In the genomic region with DNA sequence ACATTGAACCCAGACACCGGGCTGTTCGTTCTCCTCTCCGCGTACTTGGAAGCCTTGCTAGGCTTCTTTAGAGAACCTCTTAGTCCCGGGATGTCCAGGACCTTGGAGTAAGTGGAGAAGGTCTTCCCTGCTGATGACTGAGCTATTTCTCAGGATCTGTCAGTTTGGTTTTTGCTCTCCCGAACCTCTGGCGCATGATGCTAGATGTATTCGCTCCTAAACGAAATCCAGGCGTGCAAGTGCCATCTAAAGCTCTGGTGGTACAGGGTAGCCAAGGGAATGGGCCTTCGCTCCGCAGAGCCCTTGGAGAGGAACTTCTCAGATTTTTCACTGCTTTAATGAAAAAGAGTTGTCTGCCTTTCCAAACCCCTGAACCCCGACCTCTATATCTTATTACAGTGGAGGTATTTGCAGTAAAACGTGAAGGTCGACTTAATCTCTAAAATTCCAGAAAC, we compare ENCODE assay signal across 8 cellular contexts. TPM values are rescaled to one million over a fixed set of nuclear protein-coding genes. Genes with fewer than 3 reads are reported as not detected.
DNase-seq lines count a peak whose midpoint lies in the region; ATAC-seq and TF ChIP-seq lines count a peak whose summit lies in the region.

No MANE protein-coding gene starts in this region.

- H3K27me3 ChIP-seq in ACC112 (ENCODE audit: insufficient read depth, low read length) (no peaks in the 10 kb centered on the region), HCT116 (ENCODE audit: insufficient read depth, low read length) (no peaks in the 10 kb centered on the region), iPS-18a (ENCODE audit: control insufficient read depth, insufficient read depth, low read length) (no peaks in the 10 kb centered on the region)

- BruUV-seq in HCT116 (replicated peaks; lab: Mats Ljungman, UMichigan) = no TSS peak

- H3K36me3 ChIP-seq in ACC112 (ENCODE audit: insufficient read depth, low read length) (no peaks in the 10 kb centered on the region), HCT116 (ENCODE audit: control insufficient read depth in 1 of 2, insufficient read depth in 2 of 2, low read length in 2 of 2) (peaks cover 4 to 7% of the 10 kb centered on the region in 2 experiments; a peak in 2 of 4 replicates), iPS-18a (ENCODE audit: control insufficient read depth, low read depth, low read length) (no peaks in the 10 kb centered on the region)

- POLR2A ChIA-PET in HCT116 (lab: Charles Lee) = interaction anchor here (0.7 to 1.7 kb wide), 20 partner anchors 10 to 397 kb away, joined by 3 to 18 read pairs (median 5); a partner anchor contains a TSS

- TF ChIP-seq RAD21 in HCT116 (IDR thresholded peaks at IDR 0.05; ENCODE audit: low read depth) = no peak

- H2AFZ ChIP-seq in ACC112 (ENCODE audit: low read length, unreplicated experiment) (peak overlapping the region; percentile 70), HCT116 (ENCODE audit: low read depth, low read length, poor library complexity, severe bottlenecking) (no peak overlapping the region)

- RAD21 ChIA-PET in HCT116 (lab: Charles Lee; ENCODE audit: low non-redundant PET in 1 of 2, low total read pairs in 2 of 2, uncharacterized antibody in 2 of 2, unreplicated experiment in 2 of 2) = interaction anchor here (0.5 to 1.1 kb wide), 3 partner anchors 89 to 382 kb away, joined by 3 read pairs; no protein-coding TSS in a partner anchor

- peak overlapping the region; percentile 99 for H3K4me3 Mint-ChIP-seq in activated naive CD8-positive, alpha-beta T cell treated with anti-CD3 and anti-CD28 coated beads, Interleukin-2, amount 50 U/mL, for 24 hours
- peak overlapping the region; percentile 94 to 99 for H3K4me3 Mint-ChIP-seq in stimulated activated naive CD8-positive, alpha-beta T cell treated with anti-CD3 and anti-CD28 coated beads, Interleukin-15, amount 100 ng/mL, for 72 hours

- peaks cover 43% of the 10 kb centered on the region for H4K20me1 ChIP-seq in HCT116 (ENCODE audit: insufficient read depth)

- intact Hi-C loops in HCT116 (cut with micrococcal nuclease) = no loop called here

- peak overlapping the region; percentile 83 for H3K4me2 ChIP-seq in HCT116 (ENCODE audit: low read length)

- H3K4me1 ChIP-seq in ACC112 (ENCODE audit: control insufficient read depth, insufficient read depth, low read length, unreplicated experiment) (peaks cover 20% of the 10 kb centered on the region), HCT116 (ENCODE audit: control insufficient read depth in 1 of 2, insufficient read depth in 2 of 2, low read length in 2 of 2) (peaks cover 19 to 40% of the 10 kb centered on the region in 2 experiments; a peak in 3 of 4 replicates), iPS-18a (ENCODE audit: control insufficient read depth, low read depth, low read length) (peaks cover 9% of the 10 kb centered on the region)

- H3K27ac ChIP-seq in ACC112 (ENCODE audit: low read depth, low read length) (peak overlapping the region; percentile 90), HCT116 (ENCODE audit: low read depth, low read length) (peak overlapping the region; percentile 87), iPS-18a (ENCODE audit: low read length) (peak overlapping the region; percentile 4)

- in situ Hi-C loops in GM13976 (cut with MboI; ENCODE audit: low sequenced_read_pairs, unreplicated experiment) = no loop called here

- H3K27ac Mint-ChIP-seq in activated naive CD8-positive, alpha-beta T cell treated with anti-CD3 and anti-CD28 coated beads, Interleukin-2, amount 50 U/mL, for 24 hours = peak overlapping the region; percentile 95
- peak overlapping the region; percentile 98 to 99 for H3K27ac Mint-ChIP-seq in stimulated activated naive CD8-positive, alpha-beta T cell treated with anti-CD3 and anti-CD28 coated beads, Interleukin-15, amount 100 ng/mL, for 72 hours

- H3K79me2 ChIP-seq in ACC112 (ENCODE audit: control insufficient read depth, insufficient read depth, low read length, unreplicated experiment) (peaks cover 95% of the 10 kb centered on the region), HCT116 (ENCODE audit: insufficient read depth, low read length) (peaks cover 99% of the 10 kb centered on the region)

- H3K9me3 ChIP-seq in HCT116 (ENCODE audit: control insufficient read depth in 1 of 2, insufficient read depth in 1 of 2, low read depth in 1 of 2, low read length in 2 of 2) (no peaks in the 10 kb centered on the region), iPS-18a (ENCODE audit: control insufficient read depth, low read depth, low read length) (no peaks in the 10 kb centered on the region)

- H3K36me3 Mint-ChIP-seq in activated naive CD8-positive, alpha-beta T cell treated with anti-CD3 and anti-CD28 coated beads, Interleukin-2, amount 50 U/mL, for 24 hours (ENCODE audit: low read depth) = peaks cover 41% of the 10 kb centered on the region

- ATAC-seq in HCT116 (0 out of 2 replicates have a peak, but pooled peaks have one; percentile 0), HG03460 (IDR thresholded peaks at IDR 0.05; ENCODE audit: unreplicated experiment) (no peak)
- no peak for ATAC-seq in activated naive CD8-positive, alpha-beta T cell treated with anti-CD3 and anti-CD28 coated beads, Interleukin-2, amount 50 U/mL, for 24 hours
- no peak for ATAC-seq in stimulated activated naive CD8-positive, alpha-beta T cell treated with anti-CD3 and anti-CD28 coated beads, Interleukin-15, amount 100 ng/mL, for 72 hours

- no peaks in the 10 kb centered on the region for H3K27me3 Mint-ChIP-seq in activated naive CD8-positive, alpha-beta T cell treated with anti-CD3 and anti-CD28 coated beads, Interleukin-2, amount 50 U/mL, for 24 hours
- H3K27me3 Mint-ChIP-seq in stimulated activated naive CD8-positive, alpha-beta T cell treated with anti-CD3 and anti-CD28 coated beads, Interleukin-15, amount 100 ng/mL, for 72 hours = no peaks in the 10 kb centered on the region

- H3K9me3 Mint-ChIP-seq in activated naive CD8-positive, alpha-beta T cell treated with anti-CD3 and anti-CD28 coated beads, Interleukin-2, amount 50 U/mL, for 24 hours = no peaks in the 10 kb centered on the region
- H3K9me3 Mint-ChIP-seq in stimulated activated naive CD8-positive, alpha-beta T cell treated with anti-CD3 and anti-CD28 coated beads, Interleukin-15, amount 100 ng/mL, for 72 hours = no peaks in the 10 kb centered on the region

- H3K9ac ChIP-seq in HCT116 (ENCODE audit: low read length) = peak overlapping the region; percentile 97
- peak overlapping the region; percentile 72 for H3K9ac ChIP-seq in iPS-18a (ENCODE audit: low read length)

- CTCF ChIA-PET in HCT116 (lab: Charles Lee) = interaction anchor here (0.8 to 2.5 kb wide), 6 partner anchors 38 to 397 kb away, joined by 3 to 16 read pairs (median 4); no protein-coding TSS in a partner anchor

- H3K9me2 ChIP-seq in HCT116 (ENCODE audit: insufficient read depth) = no peaks in the 10 kb centered on the region

- H3K4me3 ChIP-seq in ACC112 (ENCODE audit: low read depth, low read length) (peak overlapping the region; percentile 100), HCT116 (replicated peaks in 1 of 2; ENCODE audit: low read depth in 1 of 2, low read length in 2 of 2) (peak overlapping the region; percentile 89 to 95), iPS-18a (ENCODE audit: low read length) (peak overlapping the region; percentile 94)

- no peak for TF ChIP-seq CTCF in HCT116 (IDR thresholded peaks at IDR 0.05 in 2 of 3, conservative IDR thresholded peaks at IDR 0.05 in 1 of 3; ENCODE audit: borderline replicate concordance in 1 of 3, insufficient read depth in 1 of 3, low read depth in 2 of 3, low read length in 2 of 3)
- no peak for TF ChIP-seq CTCF in GM13976 (IDR thresholded peaks at IDR 0.05; ENCODE audit: borderline replicate concordance, control extremely low read depth, extremely low read depth, insufficient read depth, missing control alignments)

- no peak for TF ChIP-seq POLR2A in HCT116 (IDR thresholded peaks at IDR 0.05; ENCODE audit: borderline replicate concordance, extremely low read depth, insufficient read depth, insufficient read length)

- DNase-seq in HCT116 (ENCODE audit: low read depth, low spot score) (no peak), GM13976 (ENCODE audit: low spot score) (no peak)
- no peak for DNase-seq in activated naive CD8-positive, alpha-beta T cell treated with anti-CD3 and anti-CD28 coated beads, Interleukin-2, amount 50 U/mL, for 24 hours
- no peak for DNase-seq in stimulated activated naive CD8-positive, alpha-beta T cell treated with anti-CD3 and anti-CD28 coated beads, Interleukin-15, amount 100 ng/mL, for 72 hours
- DNase-seq in activated effector memory CD4-positive, alpha-beta T cell treated with Interleukin-2 at 50 U/mL for 16 hours = no peak

- H3K4me1 Mint-ChIP-seq in activated naive CD8-positive, alpha-beta T cell treated with anti-CD3 and anti-CD28 coated beads, Interleukin-2, amount 50 U/mL, for 24 hours = peaks cover 66% of the 10 kb centered on the region
- peaks cover 57% of the 10 kb centered on the region for H3K4me1 Mint-ChIP-seq in stimulated activated naive CD8-positive, alpha-beta T cell treated with anti-CD3 and anti-CD28 coated beads, Interleukin-15, amount 100 ng/mL, for 72 hours

TF ChIP-seq in HCT116, 20 proteins besides CTCF, POLR2A, EP300 and RAD21:
- TF ChIP-seq POLR2AphosphoS5 (IDR thresholded peaks at IDR 0.05; ENCODE audit: low read depth, low read length) (no peak), ZFX (IDR thresholded peaks at IDR 0.05) (0 out of 2 replicates have a peak, but pooled peaks have one; percentile 17)
TF ChIP-seq in HCT116: peak in this region for 1.

RNA-seq across cellular contexts. Expression of a gene that starts 0.5 kb away (rescaled TPM):
- 366 TPM for total RNA-seq in HCT116 (2021; ENCODE audit: unreplicated experiment)
- polyA plus RNA-seq in HCT116 (2012) = 92.7 and 130 TPM in 2 replicates

RNA-seq across cellular contexts. Expression of a gene that starts 0.8 kb away (rescaled TPM):
- total RNA-seq in HCT116 (2021; ENCODE audit: unreplicated experiment) = 59.6 TPM
- 66.3 and 70.0 TPM in 2 replicates for polyA plus RNA-seq in HCT116 (2012)

Comparison
In these comparisons a context has a peak if more than half of its experiments do, and no peak if none do; other contexts are left out.
1. H3K27ac ChIP-seq: peak in every context shown above with its lines; median percentile 90 in ACC112; 87 in HCT116; 4 in iPS-18a.